8 cellular contexts compared by ENCODE assay signal in the genomic region with DNA sequence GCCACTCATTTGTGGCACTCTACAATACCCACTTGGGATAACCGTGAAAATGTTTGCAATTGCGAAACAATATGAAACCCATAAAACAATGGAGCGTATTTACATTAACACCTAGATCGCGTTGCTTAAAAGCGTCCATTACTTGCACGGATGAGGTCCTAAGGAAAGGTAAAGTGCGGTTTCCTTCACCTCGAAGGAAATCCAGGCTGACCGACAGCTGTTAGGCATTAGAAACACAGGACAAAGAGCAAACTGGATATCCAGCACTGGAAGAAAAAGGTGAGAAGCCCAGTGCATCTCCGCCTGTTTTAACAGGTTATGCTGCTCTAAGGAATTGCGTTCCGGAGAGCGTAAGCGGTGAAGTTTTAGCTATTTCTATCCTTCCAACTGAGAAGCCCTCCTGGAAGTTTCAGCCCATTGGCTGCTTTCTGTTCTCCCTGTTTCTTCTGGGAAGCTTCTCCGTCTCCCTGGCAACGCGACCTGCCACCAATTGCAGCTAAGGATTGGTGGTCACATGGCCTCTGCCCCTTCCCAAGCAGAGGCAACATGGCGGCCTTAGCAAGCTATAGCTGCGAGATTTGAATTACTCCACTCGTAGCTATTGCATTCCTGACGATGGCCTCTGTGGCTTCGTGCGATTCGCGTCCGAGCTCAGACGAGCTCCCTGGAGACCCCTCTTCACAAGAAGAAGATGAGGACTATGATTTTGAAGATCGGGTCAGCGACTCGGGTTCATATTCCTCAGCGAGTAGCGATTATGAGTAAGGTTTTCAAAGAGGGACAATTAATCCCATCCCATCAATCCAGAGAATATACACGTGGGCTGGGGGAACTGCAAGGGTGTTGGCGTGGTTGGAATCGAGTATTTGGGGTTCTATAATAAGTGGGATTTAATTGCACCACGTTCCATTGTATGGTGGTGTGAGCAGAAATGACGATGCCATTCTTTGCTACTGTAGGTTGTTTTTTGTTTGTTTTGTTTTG. TPM values are rescaled to one million over a fixed set of nuclear protein-coding genes. Genes with fewer than 3 reads are reported as not detected.
DNase-seq lines count a peak whose midpoint lies in the region; ATAC-seq and TF ChIP-seq lines count a peak whose summit lies in the region.

A gene (plus strand): TSS at position 538 of the 984 bp plus-strand sequence. CDS start 78 bp downstream, at position 616.

- intact Hi-C loops in ascending aorta (cut with DNase I) (loop anchor here (2.0 to 10.0 kb wide), 4 partner anchors 150 to 432 kb away; a partner anchor contains a TSS), left ventricle myocardium superior (cut with micrococcal nuclease) (no loop called here), ovary (cut with DNase I) (loop anchor here in 1 of 4 donors (10.0 kb wide), 1 partner anchor 332 kb away; a partner anchor contains a TSS)

- H3K4me1 ChIP-seq in ascending aorta (peaks cover 0 to 3% of the 10 kb centered on the region in 2 donors), ovary (ENCODE audit: insufficient read depth) (no peaks in the 10 kb centered on the region)

- peak; percentile 86 for DNase-seq in DMS 273 treated with DMSO at 0.1 percent for 48 hours (lab: John Stamatoyannopoulos, UW)
- peak; percentile 95 for DNase-seq in HT-29 (ENCODE audit: low spot score)
- peak; percentile 93 for DNase-seq in OCI-M1 (lab: John Stamatoyannopoulos, UW)
- DNase-seq in ascending aorta (ENCODE audit: low spot score in 2 of 2): peak; percentile 87 to 97
- DNase-seq in left ventricle myocardium superior: peak; percentile 93
- peak; percentile 89 to 94 (median 94) for DNase-seq in ovary
- no peak for DNase-seq in activated gamma-delta T cell treated with Interleukin-2 at 50 U/mL for 16 hours

- no peaks in the 10 kb centered on the region for H3K9me3 ChIP-seq in ascending aorta
- H3K9me3 ChIP-seq in ovary: no peaks in the 10 kb centered on the region

- ATAC-seq in GM21447 (IDR thresholded peaks at IDR 0.05; ENCODE audit: unreplicated experiment) (peak; percentile 100), left ventricle myocardium superior (peak; percentile 100)

- WGBS in ovary, 3 donors: 0 to 2% (median 0%) methylated on average over 38 of the region's 38 CpGs

- no peak for TF ChIP-seq EP300 in ovary (IDR thresholded peaks at IDR 0.05)

- H3K4me3 ChIP-seq in ascending aorta: peak within 1 kb of the TSS; percentile 60 to 79
- peak within 1 kb of the TSS; percentile 58 for H3K4me3 ChIP-seq in ovary

- no peak for TF ChIP-seq POLR2A in ovary (IDR thresholded peaks at IDR 0.05)

- no peaks in the 10 kb centered on the region for H3K27me3 ChIP-seq in ascending aorta
- no peaks in the 10 kb centered on the region for H3K27me3 ChIP-seq in ovary

- H3K27ac ChIP-seq in ascending aorta (peak within 1 kb of the TSS; percentile 29 to 46), ovary (peak within 1 kb of the TSS in 1 of 2 donors; percentile 32)

- TF ChIP-seq CTCF in ascending aorta (IDR thresholded peaks at IDR 0.05) (no peak), ovary (IDR thresholded peaks at IDR 0.05) (no peak)

- H3K36me3 ChIP-seq in ascending aorta (no peaks in the 10 kb centered on the region), ovary (no peaks in the 10 kb centered on the region)

RNA-seq across cellular contexts. Expression of the gene that starts here (rescaled TPM):
- 1.5 and 2.4 TPM in 2 replicates for total RNA-seq in HT-29 (2014; rRNA removed; shearing (Covaris generic))
- total RNA-seq in ascending aorta: 3.1 TPM
- 4.6 TPM for total RNA-seq in left ventricle myocardium superior
- total RNA-seq in ovary: 10 to 100 TPM in 6 of 7 donors, 1 to 10 TPM in 1; 8.8 to 23.2 (median 13.3) TPM
- 1 to 10 TPM; 5.5 to 9.1 TPM for polyA plus RNA-seq in ovary
